Comparison of ENCODE assay signal across 20 cellular contexts in the genomic region with DNA sequence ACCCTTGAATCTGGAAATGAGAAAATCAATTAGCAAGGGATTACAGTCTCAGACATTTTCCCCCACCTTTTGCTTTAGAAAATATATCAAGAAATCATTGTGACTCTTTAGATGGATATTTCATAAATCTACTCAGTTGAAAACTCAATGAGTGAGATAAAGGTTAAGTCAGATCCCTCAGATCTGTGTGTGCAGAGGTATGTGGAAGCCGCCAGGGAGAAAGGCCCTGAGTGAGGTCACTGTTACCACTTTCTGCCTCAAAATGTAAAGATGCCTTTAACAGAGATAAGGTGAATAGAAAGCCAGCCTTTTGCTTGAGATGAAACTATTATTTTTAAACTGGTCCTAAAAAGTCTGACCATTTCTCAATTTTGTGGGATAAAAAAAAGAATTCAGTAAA.
"Had no signal": no experiment of that assay in that cellular context is flagged by ENCODE, and none has a peak within 500 bp of the region (broad histone marks: within the 10 kb centered on the region; RNA-seq: fewer than 3 reads in every experiment).

No MANE protein-coding gene starts in this region.

- H3K4me3 Mint-ChIP-seq: activated CD4-positive, alpha-beta T cell treated with anti-CD3 and anti-CD28 coated beads, Interleukin-2, amount 10 ng/mL, durations not matched to agents 7 days and 5 days; activated CD8-positive, alpha-beta T cell treated with anti-CD3 and anti-CD28 coated beads, Interleukin-2, amount 10 ng/mL, durations not matched to agents 7 days and 5 days; activated T-helper 1 cell treated with anti-CD3 and anti-CD28 coated beads, Interleukin-12 subunit alpha, Interleukin-12 subunit beta, Interleukin-2, Interleukin-4 antibody, amounts not matched to agents 30 ng/mL and 10 ng/mL and 1 ng/mL, durations not matched to agents 14 hours and 24 hours and 36 hours; immature natural killer cell had no signal

- H3K36me3 ChIP-seq: ascending aorta, brain microvascular endothelial cell, pancreas, upper lobe of right lung had no signal

- H3K27me3 Mint-ChIP-seq: activated CD4-positive, alpha-beta T cell treated with anti-CD3 and anti-CD28 coated beads, Interleukin-2, amount 10 ng/mL, durations not matched to agents 7 days and 5 days had no signal

- H3K27me3 ChIP-seq: ascending aorta, pancreas, upper lobe of right lung had no signal

- ATAC-seq: activated CD8-positive, alpha-beta T cell treated with anti-CD3 and anti-CD28 coated beads, Interleukin-2, amount 10 ng/mL, durations not matched to agents 7 days and 5 days; natural killer cell had no signal

- H3K27ac ChIP-seq: ascending aorta, brain microvascular endothelial cell, pancreas, upper lobe of right lung had no signal

- H3K4me3 ChIP-seq: ascending aorta, lung, pancreas, upper lobe of right lung had no signal

- H3K4me1 ChIP-seq: ascending aorta had no signal

- H3K9me3 ChIP-seq: ascending aorta, pancreas had no signal

- H3K36me3 Mint-ChIP-seq: immature natural killer cell, natural killer cell had no signal

- FAIRE-seq: pancreas had no signal

- DNase-seq: activated CD4-positive, alpha-beta T cell treated with anti-CD3 and anti-CD28 coated beads, Interleukin-2, amount 10 ng/mL, durations not matched to agents 7 days and 5 days; activated CD8-positive, alpha-beta T cell treated with anti-CD3 and anti-CD28 coated beads, Interleukin-2, amount 10 ng/mL, durations not matched to agents 7 days and 5 days; activated gamma-delta T cell; activated naive CD4-positive, alpha-beta T cell treated with anti-CD3 and anti-CD28 coated beads, Interleukin-2, amount 50 U/mL, for 16 hours; brain microvascular endothelial cell; central memory CD4-positive, alpha-beta T cell; dermis blood vessel endothelial cell; effector CD8-positive, alpha-beta T cell; foreskin melanocyte; immature natural killer cell; natural killer cell; pancreas; right cardiac atrium; stimulated activated CD4-positive, alpha-beta T cell treated with anti-CD3 and anti-CD28 coated beads, Interleukin-4, amount 100 ng/mL, for 24 hours; stimulated activated naive CD4-positive, alpha-beta T cell treated with Interleukin-2 at 50 U/mL for 16 hours; T-helper 9 cell; upper lobe of right lung had no signal

- H3K9me3 Mint-ChIP-seq: immature natural killer cell, natural killer cell had no signal

- H3K27ac Mint-ChIP-seq: activated CD8-positive, alpha-beta T cell treated with anti-CD3 and anti-CD28 coated beads, Interleukin-2, amount 10 ng/mL, durations not matched to agents 7 days and 5 days; activated T-helper 1 cell treated with anti-CD3 and anti-CD28 coated beads, Interleukin-12 subunit alpha, Interleukin-12 subunit beta, Interleukin-2, Interleukin-4 antibody, amounts not matched to agents 30 ng/mL and 10 ng/mL and 1 ng/mL, durations not matched to agents 14 hours and 24 hours and 36 hours; immature natural killer cell; natural killer cell had no signal
